In the genomic region with DNA sequence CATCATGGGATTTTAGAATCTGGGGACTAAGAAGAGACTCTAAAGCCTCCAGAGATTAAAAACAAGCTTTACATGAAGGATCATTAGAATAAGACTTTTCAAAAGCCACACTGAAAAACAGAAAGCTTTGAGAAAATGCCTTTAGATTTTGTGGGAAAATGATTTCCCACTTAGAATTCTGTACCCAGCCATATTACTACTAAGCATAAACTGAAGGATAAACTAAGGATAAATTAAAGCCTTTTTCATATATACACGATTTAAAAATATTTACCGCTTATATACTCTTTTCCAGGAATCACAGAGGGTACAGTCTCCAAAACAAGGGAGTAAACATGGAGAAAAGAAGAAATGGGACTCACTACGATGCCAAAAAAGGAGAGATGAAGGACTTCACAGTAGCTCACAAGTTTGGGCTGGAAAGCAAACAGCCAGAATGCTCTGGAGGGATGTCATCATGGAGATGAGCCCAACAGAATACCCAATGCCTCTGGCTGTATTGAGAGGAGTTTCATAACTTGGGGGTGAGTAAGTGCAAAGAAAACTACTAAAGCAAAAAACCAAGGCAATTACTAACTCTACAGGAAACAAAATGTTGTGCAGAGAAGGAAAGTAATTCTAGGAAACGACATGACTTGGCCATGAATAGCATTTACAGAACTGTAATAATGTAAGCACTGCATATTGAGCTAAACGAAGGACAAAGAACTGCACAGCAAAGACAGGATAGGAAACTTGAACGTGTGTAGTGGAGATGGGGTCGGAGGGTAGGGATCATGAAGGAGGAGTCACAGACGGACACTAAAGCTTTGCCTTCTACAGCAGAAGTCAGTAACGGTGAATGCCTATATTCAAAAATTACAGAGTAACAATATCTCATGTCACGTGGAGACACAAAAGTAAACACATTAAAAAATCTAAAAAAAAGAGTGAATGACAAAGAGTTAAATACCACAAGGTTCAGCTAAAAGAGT, we compare ENCODE assay signal across 1 cellular context.
TF ChIP-seq lines count a peak whose summit lies in the region.

No MANE protein-coding gene starts in this region.

TF ChIP-seq in K562, 482 proteins besides CTCF, POLR2A, EP300 and RAD21 (continued from another document and continues in another):
- TF ChIP-seq, protein P1, sequence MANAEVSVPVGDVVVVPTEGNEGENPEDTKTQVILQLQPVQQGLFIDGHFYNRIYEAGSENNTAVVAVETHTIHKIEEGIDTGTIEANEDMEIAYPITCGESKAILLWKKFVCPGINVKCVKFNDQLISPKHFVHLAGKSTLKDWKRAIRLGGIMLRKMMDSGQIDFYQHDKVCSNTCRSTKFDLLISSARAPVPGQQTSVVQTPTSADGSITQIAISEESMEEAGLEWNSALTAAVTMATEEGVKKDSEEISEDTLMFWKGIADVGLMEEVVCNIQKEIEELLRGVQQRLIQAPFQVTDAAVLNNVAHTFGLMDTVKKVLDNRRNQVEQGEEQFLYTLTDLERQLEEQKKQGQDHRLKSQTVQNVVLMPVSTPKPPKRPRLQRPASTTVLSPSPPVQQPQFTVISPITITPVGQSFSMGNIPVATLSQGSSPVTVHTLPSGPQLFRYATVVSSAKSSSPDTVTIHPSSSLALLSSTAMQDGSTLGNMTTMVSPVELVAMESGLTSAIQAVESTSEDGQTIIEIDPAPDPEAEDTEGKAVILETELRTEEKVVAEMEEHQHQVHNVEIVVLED (CRISPR knock-in tag; IDR thresholded peaks at IDR 0.05) = no peak
- TF ChIP-seq ZNF583 (CRISPR knock-in tag; IDR thresholded peaks at IDR 0.05) (no peak), NR2C1 (IDR thresholded peaks at IDR 0.05) (peak; percentile 72), NR2C1 (tag; IDR thresholded peaks at IDR 0.05) (peak; percentile 83), ZNF778 (CRISPR knock-in tag; IDR thresholded peaks at IDR 0.05) (no peak), KLF16 (IDR thresholded peaks at IDR 0.05) (no peak), TCF7 (IDR thresholded peaks at IDR 0.05; ENCODE audit: borderline replicate concordance) (no peak), ETV5 (CRISPR knock-in tag; IDR thresholded peaks at IDR 0.05; ENCODE audit: low read depth) (no peak), ZNF766 (CRISPR knock-in tag; conservative IDR thresholded peaks at IDR 0.05) (no peak), KAT2B (IDR thresholded peaks at IDR 0.05; ENCODE audit: low read depth, low read length) (no peak), ZBTB1 (CRISPR knock-in tag; IDR thresholded peaks at IDR 0.05; ENCODE audit: borderline replicate concordance, low read depth) (no peak), ZNF146 (CRISPR knock-in tag; IDR thresholded peaks at IDR 0.05; ENCODE audit: unreplicated experiment) (no peak), ILF3 (IDR thresholded peaks at IDR 0.05; ENCODE audit: borderline replicate concordance) (no peak), PRMT5 (CRISPR knock-in tag; IDR thresholded peaks at IDR 0.05) (no peak), CBFA2T3 (IDR thresholded peaks at IDR 0.05) (no peak), ZNF197 (CRISPR knock-in tag; IDR thresholded peaks at IDR 0.05; ENCODE audit: low read depth) (no peak), RBM25 (IDR thresholded peaks at IDR 0.05; ENCODE audit: low read depth, low read length, severe bottlenecking) (no peak), CSDE1 (IDR thresholded peaks at IDR 0.05) (no peak), ZNF57 (CRISPR knock-in tag; IDR thresholded peaks at IDR 0.05) (no peak), ZNF133 (CRISPR knock-in tag; IDR thresholded peaks at IDR 0.05) (no peak), HEY1 (CRISPR knock-in tag; IDR thresholded peaks at IDR 0.05; ENCODE audit: borderline replicate concordance) (no peak), ZNF77 (CRISPR knock-in tag; IDR thresholded peaks at IDR 0.05) (no peak), HMG20B (CRISPR knock-in tag; IDR thresholded peaks at IDR 0.05) (no peak), TCFL5 (CRISPR knock-in tag; conservative IDR thresholded peaks at IDR 0.05) (no peak), ZSCAN29 (IDR thresholded peaks at IDR 0.05) (no peak), SP2 (IDR thresholded peaks at IDR 0.05; ENCODE audit: extremely low read depth, low read depth, low read length, poor library complexity, severe bottlenecking) (no peak)
- TF ChIP-seq, protein P2, sequence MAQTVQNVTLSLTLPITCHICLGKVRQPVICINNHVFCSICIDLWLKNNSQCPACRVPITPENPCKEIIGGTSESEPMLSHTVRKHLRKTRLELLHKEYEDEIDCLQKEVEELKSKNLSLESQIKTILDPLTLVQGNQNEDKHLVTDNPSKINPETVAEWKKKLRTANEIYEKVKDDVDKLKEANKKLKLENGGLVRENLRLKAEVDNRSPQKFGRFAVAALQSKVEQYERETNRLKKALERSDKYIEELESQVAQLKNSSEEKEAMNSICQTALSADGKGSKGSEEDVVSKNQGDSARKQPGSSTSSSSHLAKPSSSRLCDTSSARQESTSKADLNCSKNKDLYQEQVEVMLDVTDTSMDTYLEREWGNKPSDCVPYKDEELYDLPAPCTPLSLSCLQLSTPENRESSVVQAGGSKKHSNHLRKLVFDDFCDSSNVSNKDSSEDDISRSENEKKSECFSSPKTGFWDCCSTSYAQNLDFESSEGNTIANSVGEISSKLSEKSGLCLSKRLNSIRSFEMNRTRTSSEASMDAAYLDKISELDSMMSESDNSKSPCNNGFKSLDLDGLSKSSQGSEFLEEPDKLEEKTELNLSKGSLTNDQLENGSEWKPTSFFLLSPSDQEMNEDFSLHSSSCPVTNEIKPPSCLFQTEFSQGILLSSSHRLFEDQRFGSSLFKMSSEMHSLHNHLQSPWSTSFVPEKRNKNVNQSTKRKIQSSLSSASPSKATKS (CRISPR knock-in tag; IDR thresholded peaks at IDR 0.05) = no peak
- TF ChIP-seq, protein P3, sequence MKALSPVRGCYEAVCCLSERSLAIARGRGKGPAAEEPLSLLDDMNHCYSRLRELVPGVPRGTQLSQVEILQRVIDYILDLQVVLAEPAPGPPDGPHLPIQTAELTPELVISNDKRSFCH (CRISPR knock-in tag; IDR thresholded peaks at IDR 0.05) = 0 out of 2 replicates have a peak, but pooled peaks have one; percentile 37
- TF ChIP-seq, protein P3 (tag; IDR thresholded peaks at IDR 0.05) = 0 out of 2 replicates have a peak, but pooled peaks have one; percentile 43
- TF ChIP-seq, protein P4, sequence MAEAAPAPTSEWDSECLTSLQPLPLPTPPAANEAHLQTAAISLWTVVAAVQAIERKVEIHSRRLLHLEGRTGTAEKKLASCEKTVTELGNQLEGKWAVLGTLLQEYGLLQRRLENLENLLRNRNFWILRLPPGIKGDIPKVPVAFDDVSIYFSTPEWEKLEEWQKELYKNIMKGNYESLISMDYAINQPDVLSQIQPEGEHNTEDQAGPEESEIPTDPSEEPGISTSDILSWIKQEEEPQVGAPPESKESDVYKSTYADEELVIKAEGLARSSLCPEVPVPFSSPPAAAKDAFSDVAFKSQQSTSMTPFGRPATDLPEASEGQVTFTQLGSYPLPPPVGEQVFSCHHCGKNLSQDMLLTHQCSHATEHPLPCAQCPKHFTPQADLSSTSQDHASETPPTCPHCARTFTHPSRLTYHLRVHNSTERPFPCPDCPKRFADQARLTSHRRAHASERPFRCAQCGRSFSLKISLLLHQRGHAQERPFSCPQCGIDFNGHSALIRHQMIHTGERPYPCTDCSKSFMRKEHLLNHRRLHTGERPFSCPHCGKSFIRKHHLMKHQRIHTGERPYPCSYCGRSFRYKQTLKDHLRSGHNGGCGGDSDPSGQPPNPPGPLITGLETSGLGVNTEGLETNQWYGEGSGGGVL (CRISPR knock-in tag; IDR thresholded peaks at IDR 0.05) = no peak
- TF ChIP-seq, protein P5, sequence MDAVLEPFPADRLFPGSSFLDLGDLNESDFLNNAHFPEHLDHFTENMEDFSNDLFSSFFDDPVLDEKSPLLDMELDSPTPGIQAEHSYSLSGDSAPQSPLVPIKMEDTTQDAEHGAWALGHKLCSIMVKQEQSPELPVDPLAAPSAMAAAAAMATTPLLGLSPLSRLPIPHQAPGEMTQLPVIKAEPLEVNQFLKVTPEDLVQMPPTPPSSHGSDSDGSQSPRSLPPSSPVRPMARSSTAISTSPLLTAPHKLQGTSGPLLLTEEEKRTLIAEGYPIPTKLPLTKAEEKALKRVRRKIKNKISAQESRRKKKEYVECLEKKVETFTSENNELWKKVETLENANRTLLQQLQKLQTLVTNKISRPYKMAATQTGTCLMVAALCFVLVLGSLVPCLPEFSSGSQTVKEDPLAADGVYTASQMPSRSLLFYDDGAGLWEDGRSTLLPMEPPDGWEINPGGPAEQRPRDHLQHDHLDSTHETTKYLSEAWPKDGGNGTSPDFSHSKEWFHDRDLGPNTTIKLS (IDR thresholded peaks at IDR 0.05; ENCODE audit: borderline replicate concordance, low read depth) = no peak
- TF ChIP-seq, protein P6, sequence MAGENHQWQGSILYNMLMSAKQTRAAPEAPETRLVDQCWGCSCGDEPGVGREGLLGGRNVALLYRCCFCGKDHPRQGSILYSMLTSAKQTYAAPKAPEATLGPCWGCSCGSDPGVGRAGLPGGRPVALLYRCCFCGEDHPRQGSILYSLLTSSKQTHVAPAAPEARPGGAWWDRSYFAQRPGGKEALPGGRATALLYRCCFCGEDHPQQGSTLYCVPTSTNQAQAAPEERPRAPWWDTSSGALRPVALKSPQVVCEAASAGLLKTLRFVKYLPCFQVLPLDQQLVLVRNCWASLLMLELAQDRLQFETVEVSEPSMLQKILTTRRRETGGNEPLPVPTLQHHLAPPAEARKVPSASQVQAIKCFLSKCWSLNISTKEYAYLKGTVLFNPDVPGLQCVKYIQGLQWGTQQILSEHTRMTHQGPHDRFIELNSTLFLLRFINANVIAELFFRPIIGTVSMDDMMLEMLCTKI (IDR thresholded peaks at IDR 0.05; ENCODE audit: partially characterized antibody) = no peak
- TF ChIP-seq, protein P7, sequence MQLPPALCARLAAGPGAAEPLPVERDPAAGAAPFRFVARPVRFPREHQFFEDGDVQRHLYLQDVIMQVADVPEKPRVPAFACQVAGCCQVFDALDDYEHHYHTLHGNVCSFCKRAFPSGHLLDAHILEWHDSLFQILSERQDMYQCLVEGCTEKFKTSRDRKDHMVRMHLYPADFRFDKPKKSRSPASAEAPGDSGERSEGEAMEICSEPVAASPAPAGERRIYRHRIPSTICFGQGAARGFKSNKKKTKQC (CRISPR knock-in tag; IDR thresholded peaks at IDR 0.05) = no peak
- TF ChIP-seq, protein P8, sequence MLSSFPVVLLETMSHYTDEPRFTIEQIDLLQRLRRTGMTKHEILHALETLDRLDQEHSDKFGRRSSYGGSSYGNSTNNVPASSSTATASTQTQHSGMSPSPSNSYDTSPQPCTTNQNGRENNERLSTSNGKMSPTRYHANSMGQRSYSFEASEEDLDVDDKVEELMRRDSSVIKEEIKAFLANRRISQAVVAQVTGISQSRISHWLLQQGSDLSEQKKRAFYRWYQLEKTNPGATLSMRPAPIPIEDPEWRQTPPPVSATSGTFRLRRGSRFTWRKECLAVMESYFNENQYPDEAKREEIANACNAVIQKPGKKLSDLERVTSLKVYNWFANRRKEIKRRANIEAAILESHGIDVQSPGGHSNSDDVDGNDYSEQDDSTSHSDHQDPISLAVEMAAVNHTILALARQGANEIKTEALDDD (IDR thresholded peaks at IDR 0.05) = no peak
- TF ChIP-seq, protein P9, sequence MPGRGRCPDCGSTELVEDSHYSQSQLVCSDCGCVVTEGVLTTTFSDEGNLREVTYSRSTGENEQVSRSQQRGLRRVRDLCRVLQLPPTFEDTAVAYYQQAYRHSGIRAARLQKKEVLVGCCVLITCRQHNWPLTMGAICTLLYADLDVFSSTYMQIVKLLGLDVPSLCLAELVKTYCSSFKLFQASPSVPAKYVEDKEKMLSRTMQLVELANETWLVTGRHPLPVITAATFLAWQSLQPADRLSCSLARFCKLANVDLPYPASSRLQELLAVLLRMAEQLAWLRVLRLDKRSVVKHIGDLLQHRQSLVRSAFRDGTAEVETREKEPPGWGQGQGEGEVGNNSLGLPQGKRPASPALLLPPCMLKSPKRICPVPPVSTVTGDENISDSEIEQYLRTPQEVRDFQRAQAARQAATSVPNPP (IDR thresholded peaks at IDR 0.05; ENCODE audit: borderline replicate concordance, insufficient read depth, insufficient read length) = no peak
- TF ChIP-seq, protein P10, sequence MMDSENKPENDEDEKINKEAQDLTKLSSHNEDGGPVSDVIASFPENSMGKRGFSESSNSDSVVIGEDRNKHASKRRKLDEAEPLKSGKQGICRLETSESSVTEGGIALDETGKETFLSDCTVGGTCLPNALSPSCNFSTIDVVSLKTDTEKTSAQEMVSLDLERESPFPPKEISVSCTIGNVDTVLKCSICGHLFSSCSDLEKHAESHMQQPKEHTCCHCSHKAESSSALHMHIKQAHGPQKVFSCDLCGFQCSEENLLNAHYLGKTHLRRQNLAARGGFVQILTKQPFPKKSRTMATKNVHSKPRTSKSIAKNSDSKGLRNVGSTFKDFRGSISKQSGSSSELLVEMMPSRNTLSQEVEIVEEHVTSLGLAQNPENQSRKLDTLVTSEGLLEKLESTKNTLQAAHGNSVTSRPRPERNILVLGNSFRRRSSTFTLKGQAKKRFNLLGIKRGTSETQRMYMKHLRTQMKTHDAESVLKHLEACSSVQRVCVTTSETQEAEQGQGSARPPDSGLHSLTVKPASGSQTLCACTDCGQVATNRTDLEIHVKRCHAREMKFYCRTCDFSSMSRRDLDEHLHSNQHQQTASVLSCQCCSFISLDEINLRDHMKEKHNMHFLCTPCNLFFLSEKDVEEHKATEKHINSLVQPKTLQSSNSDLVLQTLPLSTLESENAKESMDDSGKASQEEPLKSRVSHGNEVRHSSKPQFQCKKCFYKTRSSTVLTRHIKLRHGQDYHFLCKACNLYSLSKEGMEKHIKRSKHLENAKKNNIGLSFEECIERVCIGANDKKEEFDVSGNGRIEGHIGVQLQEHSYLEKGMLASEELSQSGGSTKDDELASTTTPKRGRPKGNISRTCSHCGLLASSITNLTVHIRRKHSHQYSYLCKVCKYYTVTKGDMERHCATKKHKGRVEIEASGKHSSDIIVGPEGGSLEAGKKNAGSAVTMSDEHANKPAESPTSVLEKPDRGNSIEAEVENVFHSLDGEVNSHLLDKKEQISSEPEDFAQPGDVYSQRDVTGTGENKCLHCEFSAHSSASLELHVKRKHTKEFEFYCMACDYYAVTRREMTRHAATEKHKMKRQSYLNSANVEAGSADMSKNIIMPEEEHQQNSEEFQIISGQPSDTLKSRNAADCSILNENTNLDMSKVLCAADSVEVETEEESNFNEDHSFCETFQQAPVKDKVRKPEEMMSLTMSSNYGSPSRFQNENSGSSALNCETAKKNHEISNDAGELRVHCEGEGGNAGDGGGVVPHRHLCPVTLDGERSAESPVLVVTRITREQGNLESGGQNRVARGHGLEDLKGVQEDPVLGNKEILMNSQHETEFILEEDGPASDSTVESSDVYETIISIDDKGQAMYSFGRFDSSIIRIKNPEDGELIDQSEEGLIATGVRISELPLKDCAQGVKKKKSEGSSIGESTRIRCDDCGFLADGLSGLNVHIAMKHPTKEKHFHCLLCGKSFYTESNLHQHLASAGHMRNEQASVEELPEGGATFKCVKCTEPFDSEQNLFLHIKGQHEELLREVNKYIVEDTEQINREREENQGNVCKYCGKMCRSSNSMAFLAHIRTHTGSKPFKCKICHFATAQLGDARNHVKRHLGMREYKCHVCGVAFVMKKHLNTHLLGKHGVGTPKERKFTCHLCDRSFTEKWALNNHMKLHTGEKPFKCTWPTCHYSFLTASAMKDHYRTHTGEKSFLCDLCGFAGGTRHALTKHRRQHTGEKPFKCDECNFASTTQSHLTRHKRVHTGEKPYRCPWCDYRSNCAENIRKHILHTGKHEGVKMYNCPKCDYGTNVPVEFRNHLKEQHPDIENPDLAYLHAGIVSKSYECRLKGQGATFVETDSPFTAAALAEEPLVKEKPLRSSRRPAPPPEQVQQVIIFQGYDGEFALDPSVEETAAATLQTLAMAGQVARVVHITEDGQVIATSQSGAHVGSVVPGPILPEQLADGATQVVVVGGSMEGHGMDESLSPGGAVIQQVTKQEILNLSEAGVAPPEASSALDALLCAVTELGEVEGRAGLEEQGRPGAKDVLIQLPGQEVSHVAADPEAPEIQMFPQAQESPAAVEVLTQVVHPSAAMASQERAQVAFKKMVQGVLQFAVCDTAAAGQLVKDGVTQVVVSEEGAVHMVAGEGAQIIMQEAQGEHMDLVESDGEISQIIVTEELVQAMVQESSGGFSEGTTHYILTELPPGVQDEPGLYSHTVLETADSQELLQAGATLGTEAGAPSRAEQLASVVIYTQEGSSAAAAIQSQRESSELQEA (IDR thresholded peaks at IDR 0.05; ENCODE audit: low read depth) = no peak
